In the genomic region with DNA sequence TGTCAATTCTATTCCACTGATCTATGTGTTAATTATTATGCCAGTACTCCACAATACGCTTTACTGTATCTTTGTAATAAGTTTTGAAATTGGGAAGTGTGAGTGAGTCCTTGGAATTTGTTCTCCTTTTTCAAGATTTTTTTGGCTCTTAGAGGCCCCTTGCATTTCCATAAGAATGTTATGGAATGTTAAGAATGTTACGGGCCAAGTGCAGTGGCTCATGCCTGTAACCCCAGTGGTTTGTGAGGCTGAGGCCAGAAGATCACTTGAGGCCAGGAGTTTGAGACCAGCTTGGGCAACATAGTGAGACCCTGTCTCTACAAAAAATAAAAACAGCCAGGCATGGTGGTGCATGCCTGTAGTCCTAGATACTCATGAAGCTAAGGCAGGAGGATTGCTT, we compare ENCODE assay signal across 23 cellular contexts.
A peak's percentile ranks its signal among the peaks of the same experiment; 100 is the strongest.
DNase-seq lines count a peak whose midpoint lies in the region; ATAC-seq, FAIRE-seq and TF ChIP-seq lines count a peak whose summit lies in the region.
"Had no signal": no experiment of that assay in that cellular context is flagged by ENCODE, and none has a peak within 500 bp of the region (broad histone marks: within the 10 kb centered on the region; RNA-seq: fewer than 3 reads in every experiment).

No MANE protein-coding gene starts in this region.

- no peaks in the 10 kb centered on the region for H3K4me1 Mint-ChIP-seq in astrocyte (ENCODE audit: low read depth, unreplicated experiment)
- H3K4me1 Mint-ChIP-seq: IgD-negative memory B cell had no signal

- no peak overlapping the region for H3K4me3 Mint-ChIP-seq in astrocyte (ENCODE audit: unreplicated experiment)
- H3K4me3 Mint-ChIP-seq: IgD-negative memory B cell had no signal

- intact Hi-C loops in aorta (cut with DNase I): no loop called here

- WGBS in aorta, 2 donors: 36 to 48% methylated on average over 2 of the region's 2 CpGs

- DNase-seq in astrocyte (ENCODE audit: low read depth): peak; percentile 18
- DNase-seq in iPS DF 19.7 (ENCODE audit: low read depth, low spot score): peak; percentile 40
- no peak for DNase-seq in stimulated activated CD4-positive, alpha-beta T cell treated with anti-CD3 and anti-CD28 coated beads, Interleukin-2, amount 100 ng/mL, for 24 hours
- DNase-seq in foreskin fibroblast: no peak
- no peak for DNase-seq in aorta
- no peak for DNase-seq in activated CD8-positive, alpha-beta memory T cell treated with anti-CD3 and anti-CD28 coated beads for 24 hours
- DNase-seq: AML-193, C1 segment of cervical spinal cord, GF-D8, H7, Karpas-422, NCI-H1694, NCI-H2081, NCI-H2171, NCI-H345, NCI-H524, NCI-H774, OCI-M1 had no signal

- H3K4me2 ChIP-seq in astrocyte (ENCODE audit: low read length): no peak overlapping the region

- H3K9ac ChIP-seq in HUES48 (ENCODE audit: low read depth, low read length) (no peak overlapping the region), astrocyte (ENCODE audit: low read length) (no peak overlapping the region)

- TF ChIP-seq CTCF in astrocyte (IDR thresholded peaks at IDR 0.05; ENCODE audit: insufficient read depth, low read depth, low read length) (no peak), foreskin fibroblast (IDR thresholded peaks at IDR 0.05; ENCODE audit: low read depth, low read length) (no peak)

- no peaks in the 10 kb centered on the region for H3K36me3 Mint-ChIP-seq in astrocyte (ENCODE audit: low read depth, unreplicated experiment)
- H3K36me3 Mint-ChIP-seq: IgD-negative memory B cell had no signal

- H3K27me3 ChIP-seq in HUES48 (ENCODE audit: control insufficient read depth, insufficient read depth, low read length) (no peaks in the 10 kb centered on the region), astrocyte (ENCODE audit: insufficient read depth, low read length) (no peaks in the 10 kb centered on the region), aorta (ENCODE audit: control insufficient read depth in 1 of 2, insufficient read depth in 2 of 2, low read length in 1 of 2) (no peaks in the 10 kb centered on the region)
- H3K27me3 ChIP-seq: SJSA1 had no signal

- H3K4me3 ChIP-seq in HUES48 (ENCODE audit: low read depth, low read length): peak overlapping the region; percentile 44; the same call in 1 of the 2 replicates
- no peak overlapping the region for H3K4me3 ChIP-seq in astrocyte (ENCODE audit: insufficient read depth, low read depth, low read length)
- H3K4me3 ChIP-seq in foreskin fibroblast (ENCODE audit: low read depth in 1 of 2, low read length in 2 of 2): no peak overlapping the region
- H3K4me3 ChIP-seq in aorta (ENCODE audit: low read length in 2 of 2): no peak overlapping the region
- H3K4me3 ChIP-seq: SJSA1 had no signal

- no peaks in the 10 kb centered on the region for H3K9me3 Mint-ChIP-seq in astrocyte (ENCODE audit: unreplicated experiment)
- H3K9me3 Mint-ChIP-seq: IgD-negative memory B cell had no signal

- H3K4me1 ChIP-seq in HUES48 (ENCODE audit: control insufficient read depth, insufficient read depth, low read length) (peaks cover 17% of the 10 kb centered on the region), astrocyte (ENCODE audit: insufficient read depth, low read length) (no peaks in the 10 kb centered on the region), aorta (ENCODE audit: control insufficient read depth in 1 of 2, insufficient read depth in 2 of 2, low read length in 2 of 2) (no peaks in the 10 kb centered on the region)
- H3K4me1 ChIP-seq: SJSA1 had no signal

- no peaks in the 10 kb centered on the region for H4K20me1 ChIP-seq in astrocyte (ENCODE audit: insufficient read depth, low read length)

- peak; percentile 58 for FAIRE-seq in astrocyte (lab: Jason Lieb, UNC)

- no peaks in the 10 kb centered on the region for H3K79me2 ChIP-seq in astrocyte (ENCODE audit: insufficient read depth, low read length)

- H3K36me3 ChIP-seq in HUES48 (ENCODE audit: control insufficient read depth, insufficient read depth, low read length): no peaks in the 10 kb centered on the region
- no peaks in the 10 kb centered on the region for H3K36me3 ChIP-seq in astrocyte (ENCODE audit: insufficient read depth, low read length)
- H3K36me3 ChIP-seq in aorta (ENCODE audit: control insufficient read depth in 1 of 2, insufficient read depth in 2 of 2, low read length in 1 of 2): no peaks in the 10 kb centered on the region
- H3K36me3 ChIP-seq: SJSA1 had no signal

- H3K27ac ChIP-seq in HUES48 (ENCODE audit: low read depth, low read length): peak overlapping the region; percentile 76
- H3K27ac ChIP-seq in astrocyte (ENCODE audit: low read depth, low read length): no peak overlapping the region
- H3K27ac ChIP-seq in aorta (ENCODE audit: low read depth in 1 of 2, low read length in 2 of 2): no peak overlapping the region
- H3K27ac ChIP-seq: HL-60, SJSA1 had no signal

- no peaks in the 10 kb centered on the region; the same call in 1 of the 2 replicates for H3K9me3 ChIP-seq in HUES48 (ENCODE audit: control insufficient read depth, insufficient read depth, low read length)
- no peaks in the 10 kb centered on the region for H3K9me3 ChIP-seq in astrocyte (ENCODE audit: insufficient read depth, low read depth, low read length)
- no peaks in the 10 kb centered on the region for H3K9me3 ChIP-seq in aorta (ENCODE audit: control insufficient read depth, low read length)
- H3K9me3 ChIP-seq: SJSA1 had no signal

- ATAC-seq in aorta (ENCODE audit: low FRiP score): no peak
- ATAC-seq: Right ventricle myocardium inferior had no signal

- no peak overlapping the region for H2AFZ ChIP-seq in astrocyte (ENCODE audit: low read depth, low read length)

- H3K27me3 Mint-ChIP-seq in astrocyte (ENCODE audit: low read depth, unreplicated experiment): no peaks in the 10 kb centered on the region
- H3K27me3 Mint-ChIP-seq: IgD-negative memory B cell had no signal

- no peak overlapping the region for H3K27ac Mint-ChIP-seq in astrocyte (ENCODE audit: unreplicated experiment)
- H3K27ac Mint-ChIP-seq: IgD-negative memory B cell had no signal

Comparison
In these comparisons a context has a peak if more than half of its experiments do, and no peak if none do; other contexts are left out.
1. DNase-seq: peak in astrocyte (single experiment) and iPS DF 19.7 (single experiment); none in stimulated activated CD4-positive, alpha-beta T cell treated with anti-CD3 and anti-CD28 coated beads, Interleukin-2, amount 100 ng/mL, for 24 hours (0 of 2), foreskin fibroblast (0 of 2), aorta (0 of 2) and activated CD8-positive, alpha-beta memory T cell treated with anti-CD3 and anti-CD28 coated beads for 24 hours (single experiment).